4 cellular contexts compared by ENCODE assay signal in the genomic region with DNA sequence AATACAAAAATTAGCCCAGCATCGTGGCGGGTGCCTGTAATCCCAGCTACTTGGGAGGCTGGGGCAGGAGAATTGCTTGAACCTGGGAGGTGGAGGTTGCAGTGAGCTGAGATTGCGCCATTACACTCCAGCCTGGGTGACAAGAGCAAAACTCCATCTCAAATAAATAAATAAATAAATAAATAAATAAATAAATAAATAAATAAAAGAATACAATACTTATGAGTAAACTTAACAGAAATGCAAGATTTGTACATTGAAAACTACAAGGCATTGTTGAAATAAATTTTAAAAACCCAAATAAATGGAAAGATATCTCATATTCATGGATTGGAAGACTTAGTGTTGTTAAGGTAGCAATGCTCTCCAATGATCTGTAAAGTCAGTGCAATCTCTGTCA. TPM values are rescaled to one million over a fixed set of nuclear protein-coding genes. Genes with fewer than 3 reads are reported as not detected.
"Had no signal": no experiment of that assay in that cellular context is flagged by ENCODE, and none has a peak within 500 bp of the region (broad histone marks: within the 10 kb centered on the region; RNA-seq: fewer than 3 reads in every experiment).

No MANE protein-coding gene starts in this region.

RNA-seq across cellular contexts. Expression of a gene that starts 39.4 kb away (rescaled TPM):
- polyA plus RNA-seq: adipose tissue, adrenal gland, aorta, cardiac muscle cell had no signal
